In the genomic region with DNA sequence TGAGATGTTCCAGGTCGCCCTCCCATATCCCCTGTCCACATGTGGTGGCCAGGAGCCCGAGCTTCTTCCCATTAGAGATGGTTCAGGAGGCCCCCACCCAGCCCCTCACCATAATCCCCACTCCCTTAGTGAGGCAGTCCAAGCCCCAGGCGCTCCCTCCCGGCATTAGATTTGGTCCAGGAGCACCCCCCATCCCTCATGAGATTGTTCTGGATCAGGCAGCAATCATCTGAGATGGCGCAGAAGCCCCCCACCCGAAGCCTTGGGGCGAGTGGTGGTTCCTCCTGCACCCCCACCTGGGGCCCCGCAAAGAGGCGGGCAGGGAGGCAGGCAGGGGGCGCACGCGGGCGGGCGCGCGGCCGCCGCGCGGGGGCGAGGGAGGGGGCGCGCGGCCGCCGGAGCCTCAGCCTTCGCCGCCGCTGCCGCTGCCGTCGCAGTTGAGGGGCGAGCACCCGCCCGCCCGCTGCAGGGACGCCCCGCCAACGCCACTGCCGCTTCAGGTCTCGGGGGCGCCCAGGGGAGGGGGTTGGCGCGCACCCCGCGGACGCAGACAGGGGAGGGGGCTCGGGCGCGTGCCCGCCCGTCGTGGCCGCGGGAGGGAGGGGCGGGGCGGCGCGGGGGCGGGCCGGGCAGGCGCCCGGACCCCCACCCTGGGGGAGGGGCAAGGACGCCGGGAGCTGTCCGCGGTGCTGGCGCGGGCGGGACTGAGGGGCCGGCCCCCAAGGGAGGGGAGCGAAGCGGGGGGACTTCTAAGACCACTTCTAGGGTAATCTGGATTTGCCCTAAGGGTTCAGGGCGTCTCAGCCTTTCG, we compare ENCODE assay signal across 8 cellular contexts. TPM values are rescaled to one million over a fixed set of nuclear protein-coding genes. Genes with fewer than 3 reads are reported as not detected.
DNase-seq lines count a peak whose midpoint lies in the region; ATAC-seq and TF ChIP-seq lines count a peak whose summit lies in the region.

No MANE protein-coding gene starts in this region.

- peak in 1 of 2 experiments; percentile 84 for DNase-seq in Caco-2
- no peak for DNase-seq in activated T-cell treated with anti-CD3 and anti-CD28 coated beads, Interleukin-2, amount 50 U/mL, for 4 hours
- DNase-seq in hepatic stellate cell (ENCODE audit: low spot score) = no peak
- no peak for DNase-seq in lower leg skin (ENCODE audit: low spot score in 2 of 2)

- H3K36me3 ChIP-seq in Caco-2 (ENCODE audit: control insufficient read depth, insufficient read depth, low read length) = no peaks in the 10 kb centered on the region
- H3K36me3 ChIP-seq in iPS-15b (ENCODE audit: control insufficient read depth, insufficient read depth, low read length) = no peaks in the 10 kb centered on the region
- no peaks in the 10 kb centered on the region for H3K36me3 ChIP-seq in urinary bladder (ENCODE audit: insufficient read depth)

- TF ChIP-seq CTCF in Caco-2 (IDR thresholded peaks at IDR 0.05; ENCODE audit: insufficient read depth in 1 of 2, low read depth in 1 of 2, low read length in 1 of 2, severe bottlenecking in 1 of 2, unreplicated experiment in 1 of 2) (peak in 1 of 2 experiments; percentile 40), lower leg skin (IDR thresholded peaks at IDR 0.05) (no peak)

- H3K4me1 Mint-ChIP-seq in Caco-2 (ENCODE audit: low read depth, unreplicated experiment) = peaks cover 7% of the 10 kb centered on the region
- H3K4me1 Mint-ChIP-seq in activated T-cell treated with anti-CD3 and anti-CD28 coated beads, Interleukin-2, amount 50 U/mL, for 4 hours (ENCODE audit: low read depth) = peaks cover 13% of the 10 kb centered on the region

- intact Hi-C loops in Caco-2 (cut with micrococcal nuclease; ENCODE audit: unreplicated experiment) (loop anchor here (10.0 kb wide), 1 partner anchor 225 kb away; no protein-coding TSS in a partner anchor), lower leg skin (cut with DNase I; ENCODE audit: low total_unique reads) (loop anchor here (10.0 kb wide), 1 partner anchor 65 kb away; no protein-coding TSS in a partner anchor)

- POLR2A ChIA-PET in Caco-2 (lab: Charles Lee) = no interaction called here

- peak in 1 of 2 donors; percentile 23 for ATAC-seq in activated T-cell treated with anti-CD3 and anti-CD28 coated beads, Interleukin-2, amount 50 U/mL, for 4 hours
- ATAC-seq in GM19455 (IDR thresholded peaks at IDR 0.05; ENCODE audit: unreplicated experiment) = no peak

- no peaks in the 10 kb centered on the region for H3K36me3 Mint-ChIP-seq in Caco-2 (ENCODE audit: insufficient read depth, unreplicated experiment)
- H3K36me3 Mint-ChIP-seq in activated T-cell treated with anti-CD3 and anti-CD28 coated beads, Interleukin-2, amount 50 U/mL, for 4 hours (ENCODE audit: insufficient read depth) = no peaks in the 10 kb centered on the region

- H3K27me3 ChIP-seq in Caco-2 (replicated peaks; ENCODE audit: control insufficient read depth, insufficient read depth, low read length) (no peaks in the 10 kb centered on the region), iPS-15b (ENCODE audit: control insufficient read depth, insufficient read depth, low read length) (peaks cover 20% of the 10 kb centered on the region)

- H3K4me3 ChIP-seq in Caco-2 (ENCODE audit: low read depth, low read length) = peak overlapping the region; percentile 49
- H3K4me3 ChIP-seq in iPS-15b (ENCODE audit: low read depth, low read length) = peak overlapping the region; percentile 63
- peak overlapping the region; percentile 41 for H3K4me3 ChIP-seq in urinary bladder (ENCODE audit: low read depth, low read length)
- H3K4me3 ChIP-seq in lower leg skin (ENCODE audit: low read depth, poor library complexity, severe bottlenecking) = no peak overlapping the region

- H3K4me3 Mint-ChIP-seq in Caco-2 (ENCODE audit: unreplicated experiment) = peak overlapping the region; percentile 72
- peak overlapping the region; percentile 60 for H3K4me3 Mint-ChIP-seq in activated T-cell treated with anti-CD3 and anti-CD28 coated beads, Interleukin-2, amount 50 U/mL, for 4 hours

- CTCF ChIA-PET in Caco-2 (lab: Charles Lee) = interaction anchor here (1.2 kb wide), 1 partner anchor 225 kb away, joined by 3 read pairs; no protein-coding TSS in a partner anchor

- no peaks in the 10 kb centered on the region for H3K9me3 Mint-ChIP-seq in Caco-2 (ENCODE audit: unreplicated experiment)
- H3K9me3 Mint-ChIP-seq in activated T-cell treated with anti-CD3 and anti-CD28 coated beads, Interleukin-2, amount 50 U/mL, for 4 hours = no peaks in the 10 kb centered on the region

- H3K9me3 ChIP-seq in Caco-2 (no peaks in the 10 kb centered on the region), iPS-15b (ENCODE audit: control insufficient read depth, insufficient read depth, low read length) (no peaks in the 10 kb centered on the region)

- no peak for TF ChIP-seq RAD21 in Ishikawa (IDR thresholded peaks at IDR 0.05; ENCODE audit: low read depth)

- no peak for TF ChIP-seq POLR2A in lower leg skin (IDR thresholded peaks at IDR 0.05)

- no peak overlapping the region for H3K27ac ChIP-seq in urinary bladder (ENCODE audit: low read depth)

- no TSS peak for BruUV-seq in Caco-2 (replicated peaks; lab: Mats Ljungman, UMichigan)

- H3K27ac Mint-ChIP-seq in Caco-2 (ENCODE audit: unreplicated experiment) = peak overlapping the region; percentile 19

- WGBS in urinary bladder = 3% methylated on average over 61 of the region's 75 CpGs
- 4 to 11% methylated on average over 10 to 48 of the region's 75 CpGs for WGBS in lower leg skin, 2 donors

- H3K27me3 Mint-ChIP-seq in Caco-2 (ENCODE audit: insufficient read depth, unreplicated experiment) = no peaks in the 10 kb centered on the region
- peaks cover 15% of the 10 kb centered on the region for H3K27me3 Mint-ChIP-seq in activated T-cell treated with anti-CD3 and anti-CD28 coated beads, Interleukin-2, amount 50 U/mL, for 4 hours (ENCODE audit: low read depth)

- H3K4me1 ChIP-seq in Caco-2 (peaks cover 12% of the 10 kb centered on the region), iPS-15b (ENCODE audit: control insufficient read depth, insufficient read depth, low read length) (no peaks in the 10 kb centered on the region), urinary bladder (ENCODE audit: insufficient read depth) (no peaks in the 10 kb centered on the region)

- no peak for TF ChIP-seq EP300 in Ishikawa (IDR thresholded peaks at IDR 0.05; ENCODE audit: borderline replicate concordance)

- no peak overlapping the region for H3K9ac ChIP-seq in iPS-15b (ENCODE audit: low read depth, low read length)

TF ChIP-seq in Ishikawa, 13 proteins besides CTCF, POLR2A, EP300 and RAD21:
- TF ChIP-seq USF1 (IDR thresholded peaks at IDR 0.05) (no peak), ZBTB7A (IDR thresholded peaks at IDR 0.05; ENCODE audit: low read depth) (peak; percentile 84; the same call in 1 of the 2 replicates), EGR1 (IDR thresholded peaks at IDR 0.05) (peak; percentile 48), FOXM1 (IDR thresholded peaks at IDR 0.05; ENCODE audit: borderline replicate concordance, low read depth) (no peak), NFIC (IDR thresholded peaks at IDR 0.05) (no peak), MAX (IDR thresholded peaks at IDR 0.05) (0 out of 2 replicates have a peak, but pooled peaks have one; percentile 29)
- TF ChIP-seq, protein P1, sequence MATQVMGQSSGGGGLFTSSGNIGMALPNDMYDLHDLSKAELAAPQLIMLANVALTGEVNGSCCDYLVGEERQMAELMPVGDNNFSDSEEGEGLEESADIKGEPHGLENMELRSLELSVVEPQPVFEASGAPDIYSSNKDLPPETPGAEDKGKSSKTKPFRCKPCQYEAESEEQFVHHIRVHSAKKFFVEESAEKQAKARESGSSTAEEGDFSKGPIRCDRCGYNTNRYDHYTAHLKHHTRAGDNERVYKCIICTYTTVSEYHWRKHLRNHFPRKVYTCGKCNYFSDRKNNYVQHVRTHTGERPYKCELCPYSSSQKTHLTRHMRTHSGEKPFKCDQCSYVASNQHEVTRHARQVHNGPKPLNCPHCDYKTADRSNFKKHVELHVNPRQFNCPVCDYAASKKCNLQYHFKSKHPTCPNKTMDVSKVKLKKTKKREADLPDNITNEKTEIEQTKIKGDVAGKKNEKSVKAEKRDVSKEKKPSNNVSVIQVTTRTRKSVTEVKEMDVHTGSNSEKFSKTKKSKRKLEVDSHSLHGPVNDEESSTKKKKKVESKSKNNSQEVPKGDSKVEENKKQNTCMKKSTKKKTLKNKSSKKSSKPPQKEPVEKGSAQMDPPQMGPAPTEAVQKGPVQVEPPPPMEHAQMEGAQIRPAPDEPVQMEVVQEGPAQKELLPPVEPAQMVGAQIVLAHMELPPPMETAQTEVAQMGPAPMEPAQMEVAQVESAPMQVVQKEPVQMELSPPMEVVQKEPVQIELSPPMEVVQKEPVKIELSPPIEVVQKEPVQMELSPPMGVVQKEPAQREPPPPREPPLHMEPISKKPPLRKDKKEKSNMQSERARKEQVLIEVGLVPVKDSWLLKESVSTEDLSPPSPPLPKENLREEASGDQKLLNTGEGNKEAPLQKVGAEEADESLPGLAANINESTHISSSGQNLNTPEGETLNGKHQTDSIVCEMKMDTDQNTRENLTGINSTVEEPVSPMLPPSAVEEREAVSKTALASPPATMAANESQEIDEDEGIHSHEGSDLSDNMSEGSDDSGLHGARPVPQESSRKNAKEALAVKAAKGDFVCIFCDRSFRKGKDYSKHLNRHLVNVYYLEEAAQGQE (IDR thresholded peaks at IDR 0.05; ENCODE audit: low read depth) = peak; percentile 86

RNA-seq across cellular contexts. Expression of gene SHKBP1, which starts 46.4 kb away (rescaled TPM):
- 81.6 and 82.6 TPM in 2 replicates for total RNA-seq in Caco-2 (2022)
- total RNA-seq in activated T-cell treated with anti-CD3 and anti-CD28 coated beads, Interleukin-2, amount 50 U/mL, for 4 hours = 10 to 100 TPM; 80.1 to 86.1 (median 84.8) TPM
- total RNA-seq in urinary bladder = 10.2 TPM
- polyA plus RNA-seq in urinary bladder = 77.9 TPM
- total RNA-seq in lower leg skin = 10 to 100 TPM; 39.6 to 53.4 (median 43.0) TPM
